ENCODE assay signal across 19 cellular contexts in genomic region chr10:31936086-31936485, GRCh38. TPM values are rescaled to one million over a fixed set of nuclear protein-coding genes. Genes with fewer than 3 reads are reported as not detected.
DNase-seq lines count a peak whose midpoint lies in the region; ATAC-seq, FAIRE-seq and TF ChIP-seq lines count a peak whose summit lies in the region.
"Had no signal": no experiment of that assay in that cellular context is flagged by ENCODE, and none has a peak within 500 bp of the region (broad histone marks: within the 10 kb centered on the region; RNA-seq: fewer than 3 reads in every experiment).

No MANE protein-coding gene starts in this region.

- H3K27ac ChIP-seq in ACC112 (ENCODE audit: low read depth, low read length) (no peak overlapping the region), PC-9 (peak overlapping the region; percentile 49), K562 (ENCODE audit: extremely low read depth, low read depth, low read length) (no peak overlapping the region)
- H3K27ac ChIP-seq: C4-2B, HL-60 had no signal

- no peaks in the 10 kb centered on the region for H3K9me2 ChIP-seq in PC-9 (ENCODE audit: insufficient read depth)

- peaks cover 26% of the 10 kb centered on the region for H3K4me1 ChIP-seq in ACC112 (ENCODE audit: control insufficient read depth, insufficient read depth, low read length, unreplicated experiment)
- H3K4me1 ChIP-seq in PC-9 (replicated peaks; ENCODE audit: insufficient read depth), result peaks cover 70% of the 10 kb centered on the region
- peaks cover 3 to 22% of the 10 kb centered on the region in 2 experiments for H3K4me1 ChIP-seq in K562 (replicated peaks in 1 of 2; ENCODE audit: control insufficient read depth in 2 of 2, insufficient read depth in 2 of 2, low read length in 2 of 2)

- in situ Hi-C loops in K562 (cut with MboI), result no loop called here

- TF ChIP-seq POLR2A in K562 (conservative IDR thresholded peaks at IDR 0.05), result no peak

- peak overlapping the region; percentile 26 for H3K4me2 ChIP-seq in PC-9
- no peak overlapping the region for H3K4me2 ChIP-seq in K562 (ENCODE audit: insufficient read depth, low read length)
- H3K4me2 ChIP-seq: GM23338 had no signal

- no peak for FAIRE-seq in K562 (lab: Jason Lieb, UNC)
- FAIRE-seq: GM12892, GM18507 had no signal

- no peaks in the 10 kb centered on the region for H3K79me2 ChIP-seq in ACC112 (ENCODE audit: control insufficient read depth, insufficient read depth, low read length, unreplicated experiment)
- 0 out of 2 replicates have a peak, but pooled peaks cover 5% of the 10 kb centered on the region for H3K79me2 ChIP-seq in PC-9 (ENCODE audit: low read depth)
- H3K79me2 ChIP-seq in K562 (ENCODE audit: control insufficient read depth, insufficient read depth, low read length), result no peaks in the 10 kb centered on the region

- 83% methylated on average over 1 of the region's 1 CpG for WGBS in K562 (ENCODE audit: insufficient coverage, low coverage, missing lambda C conversion rate)

- H3K4me3 ChIP-seq in ACC112 (ENCODE audit: low read depth, low read length) (no peak overlapping the region), PC-9 (no peak overlapping the region), K562 (no peak overlapping the region)
- H3K4me3 ChIP-seq: GM23338 had no signal

- POLR2A ChIA-PET in PC-9 (lab: Charles Lee; ENCODE audit: unreplicated experiment) (interaction anchor here (0.6 kb wide), 2 partner anchors 9 to 444 kb away, joined by 5 to 10 read pairs; no protein-coding TSS in a partner anchor), K562 (lab: Yijun Ruan, JAX) (interaction anchor here (1.2 kb wide), 1 partner anchor 8 kb away, joined by 3 read pairs; no protein-coding TSS in a partner anchor)

- DNase-seq in PC-9 (no peak), K562 (ENCODE audit: extremely low read depth in 1 of 4, low spot score in 3 of 4) (no peak), NCI-H2227 treated with DMSO at 0.1 percent for 48 hours (lab: John Stamatoyannopoulos, UW) (no peak), NCI-H2227 (lab: John Stamatoyannopoulos, UW; ENCODE audit: unreplicated experiment) (no peak)
- DNase-seq: AML-193; CD4-positive, alpha-beta memory T cell; DMS153; DMS79; GDM1; H7; IMR-90; KBM-7 had no signal

- H3K27me3 ChIP-seq in ACC112 (ENCODE audit: insufficient read depth, low read length) (no peaks in the 10 kb centered on the region), PC-9 (ENCODE audit: insufficient read depth, low read depth) (no peaks in the 10 kb centered on the region), K562 (ENCODE audit: control insufficient read depth in 2 of 2, insufficient read depth in 2 of 2, low read length in 2 of 2) (no peaks in the 10 kb centered on the region)

- H2AFZ ChIP-seq in ACC112 (ENCODE audit: low read length, unreplicated experiment) (peak overlapping the region; percentile 9), PC-9 (no peak overlapping the region), K562 (ENCODE audit: low read depth, low read length) (no peak overlapping the region)
- H2AFZ ChIP-seq: GM23338 had no signal

- no peaks in the 10 kb centered on the region for H4K20me1 ChIP-seq in PC-9 (ENCODE audit: insufficient read depth)
- no peaks in the 10 kb centered on the region for H4K20me1 ChIP-seq in K562 (replicated peaks; ENCODE audit: control insufficient read depth, insufficient read depth, low read length)

- CTCF ChIA-PET in PC-9 (lab: Charles Lee), result interaction anchor here (0.6 kb wide), 1 partner anchor 25 kb away, joined by 4 read pairs; no protein-coding TSS in a partner anchor
- CTCF ChIA-PET in K562 (lab: Yijun Ruan, JAX; ENCODE audit: low intra/inter-chr PET ratio), result no interaction called here

- H3K9me1 ChIP-seq in K562 (ENCODE audit: control insufficient read depth, insufficient read depth, low read length), result no peaks in the 10 kb centered on the region

- TF ChIP-seq CTCF in PC-9 (conservative IDR thresholded peaks at IDR 0.05) (no peak), K562 (IDR thresholded peaks at IDR 0.05 in 2 of 3, conservative IDR thresholded peaks at IDR 0.05 in 1 of 3; ENCODE audit: insufficient read depth in 2 of 3, low read depth in 1 of 3, low read length in 3 of 3) (no peak)

- no peak for TF ChIP-seq RAD21 in K562 (CRISPR knock-in tag; conservative IDR thresholded peaks at IDR 0.05 in 1 of 2, IDR thresholded peaks at IDR 0.05 in 1 of 2)

- H3F3A ChIP-seq in PC-9 (ENCODE audit: insufficient read depth, low read depth), result peaks cover 17% of the 10 kb centered on the region

- H3K9me3 ChIP-seq in PC-9 (ENCODE audit: insufficient read depth, low read depth) (no peaks in the 10 kb centered on the region), K562 (replicated peaks; ENCODE audit: control insufficient read depth, insufficient read depth, low read depth, low read length) (no peaks in the 10 kb centered on the region)

- ATAC-seq in K562, result no peak
- ATAC-seq in HG03565 (IDR thresholded peaks at IDR 0.05; ENCODE audit: unreplicated experiment), result no peak
- ATAC-seq: GM23338 had no signal

- BruUV-seq in PC-9 (replicated peaks; lab: Mats Ljungman, UMichigan) (no TSS peak), K562 (replicated peaks; lab: Mats Ljungman, UMichigan) (no TSS peak)

- no peak for TF ChIP-seq EP300 in K562 (IDR thresholded peaks at IDR 0.05; ENCODE audit: low read length)

- no peaks in the 10 kb centered on the region for H3K36me3 ChIP-seq in ACC112 (ENCODE audit: insufficient read depth, low read length)
- H3K36me3 ChIP-seq in PC-9 (ENCODE audit: low read depth), result no peaks in the 10 kb centered on the region
- H3K36me3 ChIP-seq in K562 (ENCODE audit: control insufficient read depth, insufficient read depth, low read length), result no peaks in the 10 kb centered on the region

- intact Hi-C loops in PC-9 (cut with micrococcal nuclease; ENCODE audit: unreplicated experiment), result no loop called here
- intact Hi-C loops in K562 (cut with micrococcal nuclease), result no loop called here

- no peak overlapping the region for H3K9ac ChIP-seq in K562 (ENCODE audit: insufficient read depth in 1 of 2, low read depth in 2 of 2, low read length in 2 of 2)

TF ChIP-seq in K562, 482 proteins besides CTCF, POLR2A, EP300 and RAD21:
- TF ChIP-seq ZNF121 (CRISPR knock-in tag; conservative IDR thresholded peaks at IDR 0.05), result peak; percentile 68
- TF ChIP-seq THRB (CRISPR knock-in tag; conservative IDR thresholded peaks at IDR 0.05), result no peak

RNA-seq across cellular contexts. Expression of gene ARHGAP12, which starts 7.5 kb away (rescaled TPM):
- total RNA-seq in PC-9 (2021) (34.3 and 51.9 TPM in 2 replicates), K562 (2014; rRNA removed) (9.3 and 9.8 TPM in 2 replicates), K562 (2014; rRNA removed; fragmentation: Illumina TruSeq; extraction: Trizol) (15.8 and 17.7 TPM in 2 replicates), K562 (2015; rRNA removed; fragmentation: Illumina TruSeq; extraction: Trizol) (16.6 and 18.7 TPM in 2 replicates), K562 (2021) (10.2 and 10.6 TPM in 2 replicates)
- 12.4 and 39.8 TPM in 2 replicates for total RNA-seq in K562 (2011; cell fraction: chromatin; rRNA removed; ENCODE audit: low replicate concordance)
- 7.2 and 8.7 TPM in 2 replicates for total RNA-seq in K562 (2011; cell fraction: nucleolus; rRNA removed)
- 13.9 and 19.8 TPM in 2 replicates for total RNA-seq in K562 (2011; cell fraction: nucleoplasm; rRNA removed)
- polyA plus RNA-seq in K562 (2011; rRNA removed) (11.4 and 15.0 TPM in 2 replicates), K562 (2014; fragmentation: Illumina TruSeq; extraction: Trizol) (8.2 and 10.1 TPM in 2 replicates), K562 (2014; fragmentation: Nextera tagmentation; extraction: Ambion mirVana) (1 to 10 TPM; 4.4 to 5.0 TPM), K562 (2014; rRNA removed) (7.1 and 8.6 TPM in 2 replicates)
- polyA plus RNA-seq in K562 (2011; cell fraction: cytosol; rRNA removed), result 1.5 and 5.7 TPM in 2 replicates
- 9.8 and 25.5 TPM in 2 replicates for polyA plus RNA-seq in K562 (2011; cell fraction: nucleus; rRNA removed)
- polyA plus RNA-seq in K562 (2012), result 6.1 and 7.7 TPM in 2 replicates
- 30.2 and 60.5 TPM in 2 replicates for polyA minus RNA-seq in K562 (2011; rRNA and poly(A)+ RNA removed)
- 12.0 and 15.5 TPM in 2 replicates for polyA minus RNA-seq in K562 (2011; cell fraction: cytosol; rRNA and poly(A)+ RNA removed)
- polyA minus RNA-seq in K562 (2011; cell fraction: nucleus; rRNA and poly(A)+ RNA removed), result 17.4 and 58.9 TPM in 2 replicates
